Comparison of ENCODE assay signal across 26 cellular contexts in the genomic region with DNA sequence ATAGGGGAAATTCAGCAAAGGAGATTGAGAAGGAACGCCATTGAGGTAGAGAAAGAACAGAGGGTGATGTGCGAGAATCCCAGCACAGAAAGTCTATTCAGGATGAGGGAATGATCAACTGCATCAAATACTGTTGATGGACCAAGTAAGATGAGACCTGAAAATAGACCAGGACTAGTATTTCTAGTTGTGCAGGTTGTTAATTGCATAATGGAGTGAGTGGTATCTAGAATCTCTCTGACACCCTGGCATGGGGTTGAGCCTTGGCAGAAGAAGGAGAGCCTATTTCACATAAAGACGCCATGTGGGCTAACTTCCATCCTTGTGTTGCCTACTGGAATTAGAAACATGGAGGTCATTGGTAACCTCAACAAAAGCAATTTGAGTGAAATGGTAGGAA.
"Had no signal": no experiment of that assay in that cellular context is flagged by ENCODE, and none has a peak within 500 bp of the region (broad histone marks: within the 10 kb centered on the region; RNA-seq: fewer than 3 reads in every experiment).

No MANE protein-coding gene starts in this region.

- H3K36me3 ChIP-seq: neutrophil, pancreas, prostate gland, right lobe of liver, sigmoid colon, stomach, thoracic aorta, thyroid gland, tibial nerve, upper lobe of left lung, vagina had no signal

- H3K4me1 Mint-ChIP-seq: nephron progenitor cell had no signal

- DNase-seq: nephron progenitor cell; nucleus accumbens; pancreas; right cardiac atrium; right lobe of liver; sigmoid colon; small intestine; stimulated activated CD4-positive, alpha-beta T cell treated with anti-CD3 and anti-CD28 coated beads, Interleukin-15, amount 100 ng/mL, for 24 hours; stimulated activated CD4-positive, alpha-beta T cell treated with anti-CD3 and anti-CD28 coated beads, Interleukin-2, amount 100 ng/mL, for 24 hours; stimulated activated CD4-positive, alpha-beta T cell treated with anti-CD3 and anti-CD28 coated beads, Interleukin-2, amount 100 ng/mL, for 48 hours; stimulated activated CD4-positive, alpha-beta T cell treated with anti-CD3 and anti-CD28 coated beads, Interleukin-4, amount 100 ng/mL, for 24 hours; stimulated activated naive B cell treated with anti-CD40 and anti-IgM and Interleukin-4, amounts not matched to agents 10 μg/mL and 1 μg/mL and 100 μg/mL, for 72 hours; stimulated activated naive CD4-positive, alpha-beta T cell treated with Interleukin-2 at 50 U/mL for 16 hours; stomach; thyroid gland; upper lobe of left lung had no signal

- H3K4me3 Mint-ChIP-seq: natural killer cell treated with Interleukin-12 subunit alpha and Interleukin-12 subunit beta and Interleukin-15 and Interleukin-18, amount 100 ng/mL, for 72 hours; nephron progenitor cell; neural crest cell; stimulated activated effector memory CD8-positive, alpha-beta T cell treated with anti-CD3 and anti-CD28 coated beads, Interleukin-12 subunit alpha, Interleukin-12 subunit beta, amount 100 ng/mL, for 72 hours; stimulated activated naive B cell treated with anti-CD40 and anti-IgM and Interleukin-4, amounts not matched to agents 10 μg/mL and 1 μg/mL and 100 μg/mL, for 72 hours; stimulated activated naive CD8-positive, alpha-beta T cell treated with anti-CD3 and anti-CD28 coated beads, Interleukin-15, Interleukin-2, amounts not matched to agents 100 ng/mL and 50 ng/mL, for 24 hours had no signal

- H3K27ac Mint-ChIP-seq: natural killer cell treated with Interleukin-12 subunit alpha and Interleukin-12 subunit beta and Interleukin-15 and Interleukin-18, amount 100 ng/mL, for 72 hours; nephron progenitor cell; stimulated activated effector memory CD8-positive, alpha-beta T cell treated with anti-CD3 and anti-CD28 coated beads, Interleukin-12 subunit alpha, Interleukin-12 subunit beta, amount 100 ng/mL, for 72 hours; stimulated activated naive B cell treated with anti-CD40 and anti-IgM and Interleukin-4, amounts not matched to agents 10 μg/mL and 1 μg/mL and 100 μg/mL, for 72 hours; stimulated activated naive CD8-positive, alpha-beta T cell treated with anti-CD3 and anti-CD28 coated beads, Interleukin-15, Interleukin-2, amounts not matched to agents 100 ng/mL and 50 ng/mL, for 24 hours had no signal

- H3K27ac ChIP-seq: neutrophil, pancreas, prostate gland, right lobe of liver, sigmoid colon, stomach, thoracic aorta, thyroid gland, tibial nerve, upper lobe of left lung, vagina had no signal

- H3K4me3 ChIP-seq: pancreas, prostate gland, right lobe of liver, sigmoid colon, stomach, thoracic aorta, thyroid gland, tibial nerve, upper lobe of left lung, vagina had no signal

- FAIRE-seq: pancreas, small intestine, urothelium cell line had no signal

- H3K4me1 ChIP-seq: pancreas, prostate gland, right lobe of liver, stomach, thyroid gland, upper lobe of left lung, vagina had no signal

- ATAC-seq: natural killer cell treated with Interleukin-12 subunit alpha and Interleukin-12 subunit beta and Interleukin-15 and Interleukin-18, amount 100 ng/mL, for 72 hours; pancreas; right cardiac atrium; right lobe of liver; stimulated activated effector memory CD8-positive, alpha-beta T cell treated with anti-CD3 and anti-CD28 coated beads, Interleukin-12 subunit alpha, Interleukin-12 subunit beta, amount 100 ng/mL, for 72 hours; stimulated activated naive B cell treated with anti-CD40 and anti-IgM and Interleukin-4, amounts not matched to agents 10 μg/mL and 1 μg/mL and 100 μg/mL, for 72 hours had no signal

- H3K27me3 ChIP-seq: neutrophil, pancreas, right lobe of liver, sigmoid colon, stomach, thyroid gland, upper lobe of left lung, vagina had no signal

- H3K9me3 ChIP-seq: neutrophil, pancreas, prostate gland, right lobe of liver, sigmoid colon, stomach, thoracic aorta, thyroid gland, tibial nerve, upper lobe of left lung, vagina had no signal

- H3K9me3 Mint-ChIP-seq: natural killer cell treated with Interleukin-12 subunit alpha and Interleukin-12 subunit beta and Interleukin-15 and Interleukin-18, amount 100 ng/mL, for 72 hours; nephron progenitor cell; neural crest cell; stimulated activated effector memory CD8-positive, alpha-beta T cell treated with anti-CD3 and anti-CD28 coated beads, Interleukin-12 subunit alpha, Interleukin-12 subunit beta, amount 100 ng/mL, for 72 hours; stimulated activated naive CD8-positive, alpha-beta T cell treated with anti-CD3 and anti-CD28 coated beads, Interleukin-15, Interleukin-2, amounts not matched to agents 100 ng/mL and 50 ng/mL, for 24 hours had no signal

- H3K36me3 Mint-ChIP-seq: natural killer cell treated with Interleukin-12 subunit alpha and Interleukin-12 subunit beta and Interleukin-15 and Interleukin-18, amount 100 ng/mL, for 72 hours; stimulated activated effector memory CD8-positive, alpha-beta T cell treated with anti-CD3 and anti-CD28 coated beads, Interleukin-12 subunit alpha, Interleukin-12 subunit beta, amount 100 ng/mL, for 72 hours had no signal

- H3K27me3 Mint-ChIP-seq: natural killer cell treated with Interleukin-12 subunit alpha and Interleukin-12 subunit beta and Interleukin-15 and Interleukin-18, amount 100 ng/mL, for 72 hours; stimulated activated naive B cell treated with anti-CD40 and anti-IgM and Interleukin-4, amounts not matched to agents 10 μg/mL and 1 μg/mL and 100 μg/mL, for 72 hours; stimulated activated naive CD8-positive, alpha-beta T cell treated with anti-CD3 and anti-CD28 coated beads, Interleukin-15, Interleukin-2, amounts not matched to agents 100 ng/mL and 50 ng/mL, for 24 hours had no signal
